In genomic region chr11:65134240-65134951, GRCh38 we compare ENCODE assay signal across 8 cellular contexts. TPM values are rescaled to one million over a fixed set of nuclear protein-coding genes. Genes with fewer than 3 reads are reported as not detected.
DNase-seq lines count a peak whose midpoint lies in the region; ATAC-seq, FAIRE-seq and TF ChIP-seq lines count a peak whose summit lies in the region.

Gene SYVN1 (minus strand): TSS chr11:65134519. CDS start chr11:65133601, 918 bp downstream.

- H3F3A ChIP-seq in PC-3 (ENCODE audit: low read length, unreplicated experiment): no peaks in the 10 kb centered on the region

- H3K4me2 ChIP-seq in PC-3 (ENCODE audit: low read length): peak within 1 kb of the TSS; percentile 96

- peaks cover 16% of the 10 kb centered on the region for H3K4me1 ChIP-seq in PC-3 (ENCODE audit: insufficient read depth, low read length)
- H3K4me1 ChIP-seq in muscle layer of colon (ENCODE audit: insufficient read depth, low read length): peaks cover 20% of the 10 kb centered on the region

- peaks cover 26% of the 10 kb centered on the region; the same call in 1 of the 2 replicates for H3K36me3 ChIP-seq in PC-3 (ENCODE audit: low read depth, low read length)
- peaks cover 38% of the 10 kb centered on the region for H3K36me3 ChIP-seq in muscle layer of colon (ENCODE audit: insufficient read depth, low read length)

- CTCF ChIA-PET in PC-3 (lab: Charles Lee): interaction anchor here (0.6 to 1.1 kb wide), 2 partner anchors 47 to 120 kb away, joined by 3 to 4 read pairs; partner anchors contain the start of gene CAPN1

- H3K27me3 ChIP-seq in PC-3 (ENCODE audit: low read length) (no peaks in the 10 kb centered on the region), muscle layer of colon (ENCODE audit: control insufficient read depth in 1 of 2, insufficient read depth in 2 of 2, low read length in 2 of 2) (no peaks in the 10 kb centered on the region)

- H4K20me1 ChIP-seq in PC-3 (ENCODE audit: low read length): no peaks in the 10 kb centered on the region; the same call in 1 of the 2 replicates

- DNase-seq in D721Med (ENCODE audit: insufficient read length, low spot score) (peak; percentile 94), HuH-7.5 (ENCODE audit: low spot score) (peak; percentile 93), PC-3 (peak; percentile 89), activated T-cell treated with anti-CD3 and anti-CD28 coated beads for 48 hours (ENCODE audit: low read depth) (peak; percentile 88), erythroblast (lab: John Stamatoyannopoulos, UW) (peak; percentile 96)
- peak; percentile 86 for DNase-seq in stimulated activated CD8-positive, alpha-beta memory T cell treated with anti-CD3 and anti-CD28 coated beads, Interleukin-7, amount 100 ng/mL, for 24 hours (ENCODE audit: low read depth)

- H3K27ac ChIP-seq in PC-3 (ENCODE audit: low read length) (peak within 1 kb of the TSS; percentile 95), muscle layer of colon (ENCODE audit: low read depth, low read length) (peak within 1 kb of the TSS; percentile 93)

- BruUV-seq in PC-3 (replicated peaks; lab: Mats Ljungman, UMichigan): no TSS peak

- peak within 1 kb of the TSS; percentile 90 for H3K4me3 ChIP-seq in PC-3 (ENCODE audit: low read length)
- peak within 1 kb of the TSS; percentile 77 to 93 for H3K4me3 ChIP-seq in muscle layer of colon (ENCODE audit: low read depth in 1 of 2, low read length in 2 of 2)

- H3K79me2 ChIP-seq in PC-3 (ENCODE audit: low read length): peaks cover 35% of the 10 kb centered on the region

- ATAC-seq in GM21528 (IDR thresholded peaks at IDR 0.05; ENCODE audit: low FRiP score, unreplicated experiment): peak; percentile 59
- peak; percentile 70 for ATAC-seq in PC-3

- H2AFZ ChIP-seq in PC-3 (ENCODE audit: low read length): peak within 1 kb of the TSS; percentile 87

- POLR2A ChIA-PET in PC-3 (lab: Charles Lee; ENCODE audit: unreplicated experiment): interaction anchor here (0.6 to 1.8 kb wide), 4 partner anchors 9 to 48 kb away, joined by 3 to 24 read pairs (median 10); partner anchors contain the start of genes CAPN1, FAU and MRPL49

- intact Hi-C loops in PC-3 (cut with micrococcal nuclease): no loop called here

- H3K9me3 ChIP-seq in PC-3 (ENCODE audit: low read length) (no peaks in the 10 kb centered on the region), muscle layer of colon (ENCODE audit: low read length) (no peaks in the 10 kb centered on the region)

- no peak for FAIRE-seq in D721Med (lab: Jason Lieb, UNC)

- H3K9ac ChIP-seq in PC-3 (ENCODE audit: low read length) (peak within 1 kb of the TSS; percentile 98), muscle layer of colon (ENCODE audit: low read length) (peak within 1 kb of the TSS; percentile 85)

- peak; percentile 97 for TF ChIP-seq POLR2A in erythroblast (IDR thresholded peaks at IDR 0.05; ENCODE audit: low read length)

- TF ChIP-seq CTCF in D721Med (IDR thresholded peaks at IDR 0.05; ENCODE audit: insufficient read depth, missing control alignments): no peak
- TF ChIP-seq CTCF in PC-3 (conservative IDR thresholded peaks at IDR 0.05; ENCODE audit: low read depth, low read length): no peak

- H3K9me2 ChIP-seq in PC-3 (replicated peaks; ENCODE audit: low read length): no peaks in the 10 kb centered on the region

RNA-seq across cellular contexts. Expression of gene SYVN1, which starts in this region (rescaled TPM):
- total RNA-seq in PC-3 (2014; rRNA removed): 22.3 and 33.2 TPM in 2 replicates

Comparison
In these comparisons a context has a peak if more than half of its experiments do, and no peak if none do; other contexts are left out.
1. Peak in every context shown above with its lines: DNase-seq, ATAC-seq, H3K4me3 ChIP-seq and H3K27ac ChIP-seq.